In genomic region chr11:119030029-119030328, GRCh38 we compare ENCODE assay signal across 8 cellular contexts. TPM values are rescaled to one million over a fixed set of nuclear protein-coding genes. Genes with fewer than 3 reads are reported as not detected.
A peak's percentile ranks its signal among the peaks of the same experiment; 100 is the strongest.
DNase-seq lines count a peak whose midpoint lies in the region; ATAC-seq and TF ChIP-seq lines count a peak whose summit lies in the region.

No MANE protein-coding gene starts in this region.

- peaks cover 13 to 19% of the 10 kb centered on the region in 2 donors for H3K36me3 ChIP-seq in mucosa of rectum (ENCODE audit: control insufficient read depth in 2 of 2, insufficient read depth in 2 of 2, low read length in 2 of 2)

- peak overlapping the region; percentile 80 to 91 for H3K4me3 ChIP-seq in mucosa of rectum (ENCODE audit: low read length in 2 of 2)

- H3K27me3 ChIP-seq in mucosa of rectum (ENCODE audit: control insufficient read depth in 2 of 2, insufficient read depth in 2 of 2, low read length in 2 of 2) (no peaks in the 10 kb centered on the region), foreskin keratinocyte (no peaks in the 10 kb centered on the region)

- peaks cover 15% of the 10 kb centered on the region for H3K4me1 Mint-ChIP-seq in MCF 10A (ENCODE audit: insufficient read depth, unreplicated experiment)

- CTCF ChIA-PET in MCF 10A (lab: Yijun Ruan, JAX) = interaction anchor here (0.6 to 2.2 kb wide), 3 partner anchors 11 to 122 kb away, joined by 4 to 6 read pairs (median 5); partner anchors contain the start of genes RPS25 and TRAPPC4

- H3K27ac Mint-ChIP-seq in MCF 10A (ENCODE audit: low read depth, unreplicated experiment) = peak overlapping the region; percentile 70

- H3K27ac ChIP-seq in mucosa of rectum (ENCODE audit: low read depth in 2 of 2, low read length in 2 of 2) (peak overlapping the region; percentile 90 to 93), foreskin keratinocyte (no peak overlapping the region)

- peak overlapping the region; percentile 70 to 96 for H3K9ac ChIP-seq in mucosa of rectum (ENCODE audit: low read depth in 1 of 2, low read length in 2 of 2)

- ATAC-seq in Right ventricle myocardium inferior (peak; percentile 3), Right ventricle myocardium superior (ENCODE audit: poor library complexity) (no peak), HG03457 (IDR thresholded peaks at IDR 0.05; ENCODE audit: unreplicated experiment) (peak; percentile 9), foreskin keratinocyte (no peak)

- BruUV-seq in MCF 10A (replicated peaks; lab: Mats Ljungman, UMichigan) = no TSS peak

- intact Hi-C loops in Right ventricle myocardium inferior (cut with DNase I) (loop anchor here (2.0 kb wide), 1 partner anchor 73 kb away; no protein-coding TSS in a partner anchor), Right ventricle myocardium superior (cut with DNase I) (no loop called here), MCF 10A (cut with micrococcal nuclease) (loop anchor here (2.0 kb wide), 1 partner anchor 27 kb away; the partner anchor contains the start of gene HYOU1)

- DNase-seq in Right ventricle myocardium inferior (ENCODE audit: missing footprints) (no peak), Right ventricle myocardium superior (no peak), MCF 10A (ENCODE audit: unreplicated experiment) (no peak), retina (no peak), midbrain (lab: John Stamatoyannopoulos, UW) (no peak), foreskin keratinocyte (no peak)

- H3K9me3 Mint-ChIP-seq in MCF 10A (ENCODE audit: unreplicated experiment) = no peaks in the 10 kb centered on the region

- no peak for TF ChIP-seq CTCF in MCF 10A (IDR thresholded peaks at IDR 0.05; ENCODE audit: unreplicated experiment)
- no peak for TF ChIP-seq CTCF in foreskin keratinocyte (conservative IDR thresholded peaks at IDR 0.05)

- H3K4me1 ChIP-seq in mucosa of rectum (ENCODE audit: control insufficient read depth in 2 of 2, insufficient read depth in 2 of 2, low read length in 2 of 2) (peaks cover 39% of the 10 kb centered on the region in 2 donors), foreskin keratinocyte (peaks cover 6% of the 10 kb centered on the region)

- POLR2A ChIA-PET in MCF 10A (lab: Yijun Ruan, JAX) = interaction anchor here (0.6 to 4.6 kb wide), 11 partner anchors 12 to 595 kb away, joined by 3 to 65 read pairs (median 6); partner anchors contain the start of genes CENATAC, DPAGT1, HMBS and RPS25

- H3K9me3 ChIP-seq in mucosa of rectum (ENCODE audit: control insufficient read depth in 2 of 2, low read length in 2 of 2) = no peaks in the 10 kb centered on the region

- peaks cover 8% of the 10 kb centered on the region for H3K36me3 Mint-ChIP-seq in MCF 10A (ENCODE audit: insufficient read depth, unreplicated experiment)

- no peaks in the 10 kb centered on the region for H3K27me3 Mint-ChIP-seq in MCF 10A (ENCODE audit: insufficient read depth, unreplicated experiment)

- peak overlapping the region; percentile 75 for H3K4me3 Mint-ChIP-seq in MCF 10A (ENCODE audit: unreplicated experiment)

RNA-seq across cellular contexts. Expression of gene SLC37A4, which starts 0.7 kb away (rescaled TPM):
- 7.2 TPM for total RNA-seq in Right ventricle myocardium inferior
- total RNA-seq in Right ventricle myocardium superior = 7.1 TPM
- 6.8 and 10.0 TPM in 2 replicates for total RNA-seq in MCF 10A (2022)
- 15.4 and 17.4 TPM in 2 replicates for total RNA-seq in foreskin keratinocyte
- 16.6 and 20.9 TPM in 2 replicates for polyA plus RNA-seq in foreskin keratinocyte

RNA-seq across cellular contexts. Expression of gene TRAPPC4, which starts 11.4 kb away (rescaled TPM):
- total RNA-seq in Right ventricle myocardium inferior (29.6 TPM), Right ventricle myocardium superior (30.7 TPM), MCF 10A (2022) (78.6 and 96.5 TPM in 2 replicates), foreskin keratinocyte (104 and 111 TPM in 2 replicates)
- 137 and 143 TPM in 2 replicates for polyA plus RNA-seq in foreskin keratinocyte

RNA-seq across cellular contexts. Expression of gene RPS25, which starts 11.8 kb away (rescaled TPM):
- total RNA-seq in Right ventricle myocardium inferior (876 TPM), Right ventricle myocardium superior (827 TPM), MCF 10A (2022) (1,252 and 1,255 TPM in 2 replicates), foreskin keratinocyte (864 and 951 TPM in 2 replicates)
- 1,447 and 1,458 TPM in 2 replicates for polyA plus RNA-seq in foreskin keratinocyte

RNA-seq across cellular contexts. Expression of gene HYOU1, which starts 27.0 kb away (rescaled TPM):
- total RNA-seq in Right ventricle myocardium inferior (78.3 TPM), Right ventricle myocardium superior (63.5 TPM), MCF 10A (2022) (398 and 664 TPM in 2 replicates), foreskin keratinocyte (149 and 189 TPM in 2 replicates)
- polyA plus RNA-seq in foreskin keratinocyte = 77.8 and 84.7 TPM in 2 replicates

RNA-seq across cellular contexts. Expression of gene CENATAC, which starts 32.0 kb away (rescaled TPM):
- total RNA-seq in Right ventricle myocardium inferior (9.1 TPM), Right ventricle myocardium superior (10.0 TPM), MCF 10A (2022) (48.0 and 49.0 TPM in 2 replicates), foreskin keratinocyte (16.0 and 16.8 TPM in 2 replicates)
- polyA plus RNA-seq in foreskin keratinocyte = 12.2 and 14.3 TPM in 2 replicates

Comparison
In these comparisons a context has a peak if more than half of its experiments do, and no peak if none do; other contexts are left out.
1. ATAC-seq: peak in Right ventricle myocardium inferior (single experiment) and HG03457 (single experiment); none in Right ventricle myocardium superior (single experiment) and foreskin keratinocyte (single experiment).